ENCODE assay signal across 7 cellular contexts in genomic region chr1:85857991-85858390, GRCh38.
"Had no signal": no experiment of that assay in that cellular context is flagged by ENCODE, and none has a peak within 500 bp of the region (broad histone marks: within the 10 kb centered on the region; RNA-seq: fewer than 3 reads in every experiment).

No MANE protein-coding gene starts in this region.

- H3K4me1 ChIP-seq: HAP-1 had no signal

- H3K4me2 ChIP-seq: GM23338, KMS-11 had no signal

- H3K9me3 ChIP-seq: HAP-1 had no signal

- H3K9ac ChIP-seq: KMS-11 had no signal

- DNase-seq: H7, HFFc6, KBM-7 had no signal

- H3K27ac ChIP-seq: HL-60, KMS-11 had no signal

- H2AFZ ChIP-seq: GM23338 had no signal

- H3K4me3 ChIP-seq: GM23338, HAP-1 had no signal

- H3K36me3 ChIP-seq: HAP-1 had no signal
